18 cellular contexts compared by ENCODE assay signal in the genomic region with DNA sequence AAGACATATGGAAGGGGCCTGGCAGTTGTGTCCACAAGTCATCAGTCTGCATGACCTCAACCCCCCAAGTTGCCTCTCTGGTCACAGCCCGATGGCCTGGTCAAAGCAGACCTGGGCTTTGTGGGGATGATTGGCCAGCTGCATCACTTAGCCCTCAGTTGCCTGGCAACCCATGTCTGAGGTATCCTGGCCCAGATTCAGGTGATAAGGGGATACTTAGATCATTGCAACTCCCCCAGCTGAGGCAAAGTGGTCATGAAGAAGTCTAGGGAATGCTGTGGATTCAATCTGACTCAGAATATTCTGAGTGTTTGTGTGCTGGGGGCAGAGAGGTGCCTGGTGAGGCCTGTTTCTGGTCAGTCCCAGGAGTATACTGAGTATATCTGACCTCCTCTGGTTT.
"Had no signal": no experiment of that assay in that cellular context is flagged by ENCODE, and none has a peak within 500 bp of the region (broad histone marks: within the 10 kb centered on the region; RNA-seq: fewer than 3 reads in every experiment).

No MANE protein-coding gene starts in this region.

- DNase-seq: immature natural killer cell; kidney; left ventricle myocardium inferior; mesendoderm; naive B cell; natural killer cell; nephron progenitor cell; occipital lobe; psoas muscle; right lobe of liver; stimulated activated CD4-positive, alpha-beta T cell treated with anti-CD3 and anti-CD28 coated beads, Interleukin-1b, Interleukin-23, amount 100 ng/mL, for 48 hours; stimulated activated CD4-positive, alpha-beta T cell treated with anti-CD3 and anti-CD28 coated beads, Interleukin-2, amount 100 ng/mL, for 48 hours; stimulated activated CD4-positive, alpha-beta T cell treated with anti-CD3 and anti-CD28 coated beads, Interleukin-4, amount 100 ng/mL, for 4 hours; stimulated activated CD8-positive, alpha-beta memory T cell treated with anti-CD3 and anti-CD28 coated beads, Interleukin-4, amount 100 ng/mL, for 48 hours; stimulated activated naive CD4-positive, alpha-beta T cell treated with Interleukin-2 at 50 U/mL for 16 hours; stimulated activated naive CD8-positive, alpha-beta T cell treated with anti-CD3 and anti-CD28 coated beads, Interleukin-15, amount 100 ng/mL, for 72 hours; substantia nigra; uterus had no signal
